ENCODE assay signal across 9 cellular contexts in genomic region chr3:101851833-101852232, GRCh38. TPM values are rescaled to one million over a fixed set of nuclear protein-coding genes. Genes with fewer than 3 reads are reported as not detected.
DNase-seq lines count a peak whose midpoint lies in the region; ATAC-seq lines count a peak whose summit lies in the region.
"Had no signal": no experiment of that assay in that cellular context is flagged by ENCODE, and none has a peak within 500 bp of the region (broad histone marks: within the 10 kb centered on the region; RNA-seq: fewer than 3 reads in every experiment).

No MANE protein-coding gene starts in this region.

- peak overlapping the region; percentile 90 to 98 (median 96) for H3K4me3 ChIP-seq in subcutaneous abdominal adipose tissue (ENCODE audit: low read depth in 1 of 5, low read length in 5 of 5)
- H3K4me3 ChIP-seq in Karpas-422 (ENCODE audit: low read length), result no peak overlapping the region

- H3K9me3 ChIP-seq in subcutaneous abdominal adipose tissue (ENCODE audit: control insufficient read depth in 5 of 5, low read length in 5 of 5) (no peaks in the 10 kb centered on the region), Karpas-422 (ENCODE audit: low read length) (no peaks in the 10 kb centered on the region)

- H3K4me2 ChIP-seq in Karpas-422 (ENCODE audit: low read depth, low read length, poor library complexity, severe bottlenecking), result no peak overlapping the region

- no peaks in the 10 kb centered on the region for H3K27me3 ChIP-seq in subcutaneous abdominal adipose tissue (ENCODE audit: control insufficient read depth in 5 of 5, insufficient read depth in 4 of 5, low read length in 5 of 5)
- H3K27me3 ChIP-seq in Karpas-422 (ENCODE audit: low read length), result 0 out of 2 replicates have a peak, but pooled peaks cover 3% of the 10 kb centered on the region

- POLR2A ChIA-PET in activated CD4-positive, alpha-beta T cell treated with anti-CD3 and anti-CD28 coated beads, Interleukin-2, amount 10 ng/mL, durations not matched to agents 7 days and 5 days (lab: Charles Lee), result no interaction called here
- POLR2A ChIA-PET in activated naive CD8-positive, alpha-beta T cell treated with anti-CD3 and anti-CD28 coated beads, Interleukin-2, amount 10 ng/mL, durations not matched to agents 7 days and 5 days (lab: Charles Lee), result interaction anchor here (0.5 to 2.0 kb wide), 9 partner anchors 11 to 328 kb away, joined by 3 to 16 read pairs (median 4); no protein-coding TSS in a partner anchor

- peaks cover 71% of the 10 kb centered on the region for H3K36me3 Mint-ChIP-seq in activated CD4-positive, alpha-beta T cell treated with anti-CD3 and anti-CD28 coated beads, Interleukin-2, amount 10 ng/mL, durations not matched to agents 7 days and 5 days (ENCODE audit: low read depth)
- H3K36me3 Mint-ChIP-seq in activated naive CD8-positive, alpha-beta T cell treated with anti-CD3 and anti-CD28 coated beads, Interleukin-2, amount 10 ng/mL, durations not matched to agents 7 days and 5 days, result peaks cover 52% of the 10 kb centered on the region

- no peaks in the 10 kb centered on the region for H3K79me2 ChIP-seq in Karpas-422 (ENCODE audit: low read length)

- H4K20me1 ChIP-seq in Karpas-422 (ENCODE audit: insufficient read depth, low read depth, low read length), result no peaks in the 10 kb centered on the region

- H3K27ac ChIP-seq in subcutaneous abdominal adipose tissue (ENCODE audit: low read depth, low read length), result peak overlapping the region; percentile 97
- no peak overlapping the region for H3K27ac ChIP-seq in Karpas-422 (ENCODE audit: low read length)

- H3K36me3 ChIP-seq in subcutaneous abdominal adipose tissue (ENCODE audit: control insufficient read depth in 5 of 5, insufficient read depth in 5 of 5, low read length in 5 of 5), result peaks cover 38 to 51% (median 49%) of the 10 kb centered on the region in 5 donors
- no peaks in the 10 kb centered on the region for H3K36me3 ChIP-seq in Karpas-422 (ENCODE audit: insufficient read depth, low read length)

- H3K4me1 ChIP-seq in subcutaneous abdominal adipose tissue (ENCODE audit: control insufficient read depth in 5 of 5, insufficient read depth in 5 of 5, low read length in 5 of 5) (peaks cover 0 to 25% (median 18%) of the 10 kb centered on the region in 5 donors), Karpas-422 (ENCODE audit: low read length) (peaks cover 18% of the 10 kb centered on the region)

- peaks cover 56% of the 10 kb centered on the region for H3K4me1 Mint-ChIP-seq in activated CD4-positive, alpha-beta T cell treated with anti-CD3 and anti-CD28 coated beads, Interleukin-2, amount 10 ng/mL, durations not matched to agents 7 days and 5 days
- H3K4me1 Mint-ChIP-seq in activated naive CD8-positive, alpha-beta T cell treated with anti-CD3 and anti-CD28 coated beads, Interleukin-2, amount 10 ng/mL, durations not matched to agents 7 days and 5 days, result peaks cover 49% of the 10 kb centered on the region

- no peak for DNase-seq in activated CD4-positive, alpha-beta T cell treated with anti-CD3 and anti-CD28 coated beads, Interleukin-2, amount 10 ng/mL, durations not matched to agents 7 days and 5 days
- no peak for DNase-seq in activated CD4-positive, alpha-beta T cell treated with anti-CD3 and anti-CD28 coated beads, Interleukin-2, amount 50 U/mL, for 48 hours
- DNase-seq in activated naive CD8-positive, alpha-beta T cell treated with anti-CD3 and anti-CD28 coated beads, Interleukin-2, amount 10 ng/mL, durations not matched to agents 7 days and 5 days, result no peak
- DNase-seq in kidney tubule cell (ENCODE audit: low spot score), result peak; percentile 67
- DNase-seq in Karpas-422, result no peak

- peak overlapping the region; percentile 100 for H3K27ac Mint-ChIP-seq in activated CD4-positive, alpha-beta T cell treated with anti-CD3 and anti-CD28 coated beads, Interleukin-2, amount 10 ng/mL, durations not matched to agents 7 days and 5 days
- peak overlapping the region; percentile 94 for H3K27ac Mint-ChIP-seq in activated naive CD8-positive, alpha-beta T cell treated with anti-CD3 and anti-CD28 coated beads, Interleukin-2, amount 10 ng/mL, durations not matched to agents 7 days and 5 days

- no peak overlapping the region for H2AFZ ChIP-seq in Karpas-422 (ENCODE audit: low read length)

- H3K9ac ChIP-seq in subcutaneous abdominal adipose tissue (ENCODE audit: low read length in 5 of 5), result peak overlapping the region; percentile 6 to 95 (median 54)
- H3K9ac ChIP-seq in Karpas-422 (ENCODE audit: low read length), result no peak overlapping the region

- H3K27me3 Mint-ChIP-seq in activated CD4-positive, alpha-beta T cell treated with anti-CD3 and anti-CD28 coated beads, Interleukin-2, amount 10 ng/mL, durations not matched to agents 7 days and 5 days, result no peaks in the 10 kb centered on the region
- no peaks in the 10 kb centered on the region for H3K27me3 Mint-ChIP-seq in activated naive CD8-positive, alpha-beta T cell treated with anti-CD3 and anti-CD28 coated beads, Interleukin-2, amount 10 ng/mL, durations not matched to agents 7 days and 5 days

- H3K4me3 Mint-ChIP-seq in activated CD4-positive, alpha-beta T cell treated with anti-CD3 and anti-CD28 coated beads, Interleukin-2, amount 10 ng/mL, durations not matched to agents 7 days and 5 days, result peak overlapping the region; percentile 98
- peak overlapping the region; percentile 88 for H3K4me3 Mint-ChIP-seq in activated naive CD8-positive, alpha-beta T cell treated with anti-CD3 and anti-CD28 coated beads, Interleukin-2, amount 10 ng/mL, durations not matched to agents 7 days and 5 days

- CTCF ChIA-PET in activated CD4-positive, alpha-beta T cell treated with anti-CD3 and anti-CD28 coated beads, Interleukin-2, amount 10 ng/mL, durations not matched to agents 7 days and 5 days (lab: Charles Lee), result interaction anchor here (0.6 to 1.9 kb wide), 5 partner anchors 11 to 377 kb away, joined by 3 to 5 read pairs (median 4); no protein-coding TSS in a partner anchor

- no peaks in the 10 kb centered on the region for H3K9me2 ChIP-seq in Karpas-422 (replicated peaks; ENCODE audit: insufficient read depth, low read length)

- no peaks in the 10 kb centered on the region for H3K9me3 Mint-ChIP-seq in activated CD4-positive, alpha-beta T cell treated with anti-CD3 and anti-CD28 coated beads, Interleukin-2, amount 10 ng/mL, durations not matched to agents 7 days and 5 days
- no peaks in the 10 kb centered on the region for H3K9me3 Mint-ChIP-seq in activated naive CD8-positive, alpha-beta T cell treated with anti-CD3 and anti-CD28 coated beads, Interleukin-2, amount 10 ng/mL, durations not matched to agents 7 days and 5 days

- ATAC-seq in activated naive CD8-positive, alpha-beta T cell treated with anti-CD3 and anti-CD28 coated beads, Interleukin-2, amount 10 ng/mL, durations not matched to agents 7 days and 5 days (ENCODE audit: low read depth), result no peak
- ATAC-seq in GM19035 (IDR thresholded peaks at IDR 0.05; ENCODE audit: unreplicated experiment) (no peak), HG02885 (IDR thresholded peaks at IDR 0.05; ENCODE audit: poor library complexity, unreplicated experiment) (no peak)
- ATAC-seq: HCT116 had no signal

RNA-seq across cellular contexts. Expression of gene NFKBIZ, which starts 2.5 kb away (rescaled TPM):
- 10 to 100 TPM; 33.7 to 37.7 TPM for total RNA-seq in activated CD4-positive, alpha-beta T cell treated with anti-CD3 and anti-CD28 coated beads, Interleukin-2, amount 10 ng/mL, durations not matched to agents 7 days and 5 days
- 10 to 100 TPM; 72.5 to 76.3 TPM for total RNA-seq in activated naive CD8-positive, alpha-beta T cell treated with anti-CD3 and anti-CD28 coated beads, Interleukin-2, amount 10 ng/mL, durations not matched to agents 7 days and 5 days
- total RNA-seq in Karpas-422 (2014; rRNA removed; shearing (Covaris generic); ENCODE audit: low replicate concordance), result 0.76 and 6.3 TPM in 2 replicates
